In the genomic region with DNA sequence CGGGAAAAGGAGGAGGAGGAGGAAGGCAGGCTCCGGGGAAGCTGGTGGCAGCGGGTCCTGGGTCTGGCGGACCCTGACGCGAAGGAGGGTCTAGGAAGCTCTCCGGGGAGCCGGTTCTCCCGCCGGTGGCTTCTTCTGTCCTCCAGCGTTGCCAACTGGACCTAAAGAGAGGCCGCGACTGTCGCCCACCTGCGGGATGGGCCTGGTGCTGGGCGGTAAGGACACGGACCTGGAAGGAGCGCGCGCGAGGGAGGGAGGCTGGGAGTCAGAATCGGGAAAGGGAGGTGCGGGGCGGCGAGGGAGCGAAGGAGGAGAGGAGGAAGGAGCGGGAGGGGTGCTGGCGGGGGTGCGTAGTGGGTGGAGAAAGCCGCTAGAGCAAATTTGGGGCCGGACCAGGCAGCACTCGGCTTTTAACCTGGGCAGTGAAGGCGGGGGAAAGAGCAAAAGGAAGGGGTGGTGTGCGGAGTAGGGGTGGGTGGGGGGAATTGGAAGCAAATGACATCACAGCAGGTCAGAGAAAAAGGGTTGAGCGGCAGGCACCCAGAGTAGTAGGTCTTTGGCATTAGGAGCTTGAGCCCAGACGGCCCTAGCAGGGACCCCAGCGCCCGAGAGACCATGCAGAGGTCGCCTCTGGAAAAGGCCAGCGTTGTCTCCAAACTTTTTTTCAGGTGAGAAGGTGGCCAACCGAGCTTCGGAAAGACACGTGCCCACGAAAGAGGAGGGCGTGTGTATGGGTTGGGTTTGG, we compare ENCODE assay signal across 10 cellular contexts. TPM values are rescaled to one million over a fixed set of nuclear protein-coding genes. Genes with fewer than 3 reads are reported as not detected.
DNase-seq lines count a peak whose midpoint lies in the region; ATAC-seq, FAIRE-seq and TF ChIP-seq lines count a peak whose summit lies in the region.
"Had no signal": no experiment of that assay in that cellular context is flagged by ENCODE, and none has a peak within 500 bp of the region (broad histone marks: within the 10 kb centered on the region; RNA-seq: fewer than 3 reads in every experiment).

CFTR (plus strand) TSS at position 546 of the 745 bp plus-strand sequence; CDS start at position 616, 70 bp downstream.

- in situ Hi-C loops in HepG2 (cut with HindIII; ENCODE audit: extremely low pct_ligation_motif_present, low pct_unique_long_range_greater_than_20kb): no loop called here

- CTCF ChIA-PET in HepG2 (lab: Yijun Ruan, JAX; ENCODE audit: low intra/inter-chr PET ratio, low total read pairs): no interaction called here

- POLR2A ChIA-PET in HepG2 (lab: Yijun Ruan, JAX): no interaction called here

- H3K36me3 ChIP-seq in liver (ENCODE audit: control insufficient read depth in 4 of 4, insufficient read depth in 3 of 4, low read depth in 1 of 4, low read length in 3 of 4) (no peaks in the 10 kb centered on the region), HepG2 (replicated peaks in 1 of 2; ENCODE audit: control insufficient read depth in 1 of 2, insufficient read depth in 2 of 2, low read length in 2 of 2) (no peaks in the 10 kb centered on the region), neuron (ENCODE audit: insufficient read depth, low read length) (no peaks in the 10 kb centered on the region)

- intact Hi-C loops in HepG2 (cut with micrococcal nuclease; ENCODE audit: unreplicated experiment): loop anchor here (10.0 kb wide), 1 partner anchor 175 kb away; no protein-coding TSS in a partner anchor
- intact Hi-C loops in left cardiac atrium (cut with DNase I): no loop called here
- intact Hi-C loops in activated CD4-positive, alpha-beta T cell treated with anti-CD3 and anti-CD28 coated beads, Interleukin-2, amount 10 ng/mL, durations not matched to agents 24 days and 14 days (cut with micrococcal nuclease): no loop called here

- no TSS peak for BruUV-seq in HepG2 (replicated peaks; lab: Mats Ljungman, UMichigan)

- no peak for TF ChIP-seq POLR2A in HepG2 (IDR thresholded peaks at IDR 0.05; ENCODE audit: insufficient read depth in 1 of 2, low read depth in 2 of 2, low read length in 2 of 2)

- H3K27me3 ChIP-seq in liver (ENCODE audit: control insufficient read depth in 4 of 4, insufficient read depth in 4 of 4, low read length in 3 of 4): peaks cover 0 to 2% (median 0%) of the 10 kb centered on the region in 4 donors
- H3K27me3 ChIP-seq in HepG2 (ENCODE audit: control insufficient read depth in 1 of 2, insufficient read depth in 2 of 2, low read length in 2 of 2): peaks cover 0 to 8% of the 10 kb centered on the region in 2 experiments; a peak in 1 of 5 replicates
- peaks cover 28% of the 10 kb centered on the region for H3K27me3 ChIP-seq in neuron (ENCODE audit: insufficient read depth, low read length)

- H3K4me1 Mint-ChIP-seq in activated CD4-positive, alpha-beta T cell treated with anti-CD3 and anti-CD28 coated beads, Interleukin-2, amount 10 ng/mL, durations not matched to agents 24 days and 14 days: peaks cover 2% of the 10 kb centered on the region

- no peak within 1 kb of the TSS for H3K4me3 Mint-ChIP-seq in activated CD4-positive, alpha-beta T cell treated with anti-CD3 and anti-CD28 coated beads, Interleukin-2, amount 10 ng/mL, durations not matched to agents 24 days and 14 days
- H3K4me3 Mint-ChIP-seq: effector memory CD8-positive, alpha-beta T cell had no signal

- H3K79me2 ChIP-seq in HepG2 (ENCODE audit: insufficient read depth, low read length): no peaks in the 10 kb centered on the region

- TF ChIP-seq RAD21 in liver (IDR thresholded peaks at IDR 0.05) (no peak), HepG2 (CRISPR knock-in tag; IDR thresholded peaks at IDR 0.05) (no peak)

- no peak for FAIRE-seq in HepG2 (lab: Jason Lieb, UNC)
- FAIRE-seq: K562 had no signal

- WGBS in liver: 4% methylated on average over 45 of the region's 45 CpGs
- 43% methylated on average over 45 of the region's 45 CpGs for WGBS in HepG2 (ENCODE audit: low lambda C conversion rate)

- no peak within 1 kb of the TSS for H3K4me2 ChIP-seq in HepG2 (ENCODE audit: low read depth, low read length)

- peaks cover 0 to 11% (median 5%) of the 10 kb centered on the region in 4 donors for H3K4me1 ChIP-seq in liver (ENCODE audit: control insufficient read depth in 4 of 4, insufficient read depth in 4 of 4, low read length in 3 of 4)
- H3K4me1 ChIP-seq in HepG2 (ENCODE audit: insufficient read depth, low read length): no peaks in the 10 kb centered on the region
- H3K4me1 ChIP-seq in neuron (ENCODE audit: insufficient read depth, low read length): peaks cover 2% of the 10 kb centered on the region

- H2AFZ ChIP-seq in HepG2 (ENCODE audit: low read length) (no peak within 1 kb of the TSS), neuron (ENCODE audit: low read depth, low read length) (peak within 1 kb of the TSS; percentile 83)

- H3K36me3 Mint-ChIP-seq in activated CD4-positive, alpha-beta T cell treated with anti-CD3 and anti-CD28 coated beads, Interleukin-2, amount 10 ng/mL, durations not matched to agents 24 days and 14 days (ENCODE audit: low read depth): no peaks in the 10 kb centered on the region

- H3K4me3 ChIP-seq in liver (ENCODE audit: low read depth in 1 of 3, low read length in 3 of 3): peak within 1 kb of the TSS; percentile 6 to 56 (median 45)
- H3K4me3 ChIP-seq in HepG2 (replicated peaks in 1 of 3; ENCODE audit: insufficient read depth in 1 of 3, low read depth in 2 of 3, low read length in 3 of 3): no peak within 1 kb of the TSS
- peak within 1 kb of the TSS; percentile 26 for H3K4me3 ChIP-seq in neuron (ENCODE audit: low read length)
- H3K4me3 ChIP-seq: K562 had no signal

- H3K27ac Mint-ChIP-seq in activated CD4-positive, alpha-beta T cell treated with anti-CD3 and anti-CD28 coated beads, Interleukin-2, amount 10 ng/mL, durations not matched to agents 24 days and 14 days: no peak within 1 kb of the TSS
- H3K27ac Mint-ChIP-seq: effector memory CD8-positive, alpha-beta T cell had no signal

- H3K9me3 Mint-ChIP-seq in activated CD4-positive, alpha-beta T cell treated with anti-CD3 and anti-CD28 coated beads, Interleukin-2, amount 10 ng/mL, durations not matched to agents 24 days and 14 days: no peaks in the 10 kb centered on the region

- no peaks in the 10 kb centered on the region for H4K20me1 ChIP-seq in HepG2 (ENCODE audit: insufficient read depth, low read length)

- H3K9ac ChIP-seq in liver (ENCODE audit: low read depth in 1 of 2, low read length in 2 of 2) (peak within 1 kb of the TSS in 1 of 2 donors; percentile 29), HepG2 (ENCODE audit: insufficient read depth, low read depth, low read length) (no peak within 1 kb of the TSS)

- TF ChIP-seq CTCF in liver (IDR thresholded peaks at IDR 0.05; ENCODE audit: low read depth, low read length, missing input control) (no peak), HepG2 (CRISPR knock-in tag; IDR thresholded peaks at IDR 0.05) (no peak)

- DNase-seq in HepG2 (ENCODE audit: low spot score): no peak
- DNase-seq in left cardiac atrium: peak; percentile 35
- no peak for DNase-seq in stimulated activated CD4-positive, alpha-beta T cell treated with anti-CD3 and anti-CD28 coated beads, Interleukin-15, amount 100 ng/mL, for 24 hours
- no peak for DNase-seq in activated CD4-positive, alpha-beta T cell treated with anti-CD3 and anti-CD28 coated beads, Interleukin-2, amount 10 ng/mL, durations not matched to agents 24 days and 14 days
- DNase-seq in Kasumi-1 (lab: John Stamatoyannopoulos, UW): no peak
- DNase-seq: effector memory CD8-positive, alpha-beta T cell had no signal

- H3K27me3 Mint-ChIP-seq in activated CD4-positive, alpha-beta T cell treated with anti-CD3 and anti-CD28 coated beads, Interleukin-2, amount 10 ng/mL, durations not matched to agents 24 days and 14 days: peaks cover 31% of the 10 kb centered on the region

- no peaks in the 10 kb centered on the region for H3K9me3 ChIP-seq in liver (ENCODE audit: control insufficient read depth in 4 of 4, low read length in 3 of 4)
- no peaks in the 10 kb centered on the region for H3K9me3 ChIP-seq in HepG2 (ENCODE audit: low read length)
- no peaks in the 10 kb centered on the region for H3K9me3 ChIP-seq in neuron (ENCODE audit: low read length)

- TF ChIP-seq EP300 in HepG2 (IDR thresholded peaks at IDR 0.05; ENCODE audit: low read depth in 2 of 2, low read length in 2 of 2) (no peak), HepG2 (CRISPR knock-in tag; IDR thresholded peaks at IDR 0.05; ENCODE audit: borderline replicate concordance) (no peak)

- H3K27ac ChIP-seq in liver (ENCODE audit: low read depth in 1 of 2, low read length in 2 of 2) (no peak within 1 kb of the TSS), HepG2 (ENCODE audit: extremely low read length, insufficient read depth, low read length) (no peak within 1 kb of the TSS)

- no peak for ATAC-seq in HepG2
- ATAC-seq in left cardiac atrium: peak; percentile 76 to 94
- no peak for ATAC-seq in HG03280 (IDR thresholded peaks at IDR 0.05; ENCODE audit: unreplicated experiment)
- ATAC-seq: effector memory CD8-positive, alpha-beta T cell; K562 had no signal

RNA-seq across cellular contexts. Expression of gene CFTR, which starts in this region (rescaled TPM):
- total RNA-seq in liver (10 to 100 TPM in 1 of 2 donors, under 1 TPM in 1; 0.75 to 10.5 TPM), HepG2 (2016; rRNA removed; fragmentation: Illumina TruSeq; extraction: Trizol) (not detected in 2 replicates), left cardiac atrium (under 1 TPM; 0.37 to 0.68 TPM)
- polyA plus RNA-seq in liver (1 to 10 TPM in 1 of 2 donors, under 1 TPM in 1; 0.98 to 1.6 TPM), HepG2 (2011; rRNA removed) (not detected in 2 replicates)
- total RNA-seq in HepG2 (2016; cell fraction: cytosol; rRNA removed; fragmentation: Illumina TruSeq; extraction: Trizol; ENCODE audit: low read depth): not detected in 2 replicates
- total RNA-seq in HepG2 (2016; cell fraction: insoluble cytoplasmic fraction; rRNA removed; fragmentation: Illumina TruSeq; extraction: Trizol): not detected in 2 replicates
- total RNA-seq in HepG2 (2016; cell fraction: membrane; rRNA removed; fragmentation: Illumina TruSeq; extraction: Trizol): not detected in 2 replicates
- not detected in 2 replicates for total RNA-seq in HepG2 (2016; cell fraction: nucleus; rRNA removed; fragmentation: Illumina TruSeq; extraction: Trizol)
- polyA plus RNA-seq in HepG2 (2011; cell fraction: cytosol; rRNA removed): not detected in 2 replicates
- not detected in 2 replicates for polyA plus RNA-seq in HepG2 (2011; cell fraction: nucleus; rRNA removed)
- not detected in 2 replicates for polyA plus RNA-seq in HepG2 (2012)
- polyA plus RNA-seq in HepG2 (2016; cell fraction: cytosol; fragmentation: Illumina TruSeq; extraction: Trizol; ENCODE audit: low read depth): not detected in 2 replicates
- polyA plus RNA-seq in HepG2 (2016; cell fraction: insoluble cytoplasmic fraction; fragmentation: Illumina TruSeq; extraction: Trizol; ENCODE audit: low read depth): not detected in 2 replicates
- polyA plus RNA-seq in HepG2 (2016; cell fraction: membrane; fragmentation: Illumina TruSeq; extraction: Trizol; ENCODE audit: low read depth): not detected in 2 replicates
- not detected in 2 replicates for polyA plus RNA-seq in HepG2 (2016; cell fraction: nucleus; fragmentation: Illumina TruSeq; extraction: Trizol; ENCODE audit: insufficient read depth, low read depth)
- 0.05 TPM in 1 of 2 replicates, not detected in the other for polyA minus RNA-seq in HepG2 (2011; rRNA and poly(A)+ RNA removed; ENCODE audit: low replicate concordance)
- polyA minus RNA-seq in HepG2 (2011; cell fraction: cytosol; rRNA and poly(A)+ RNA removed): not detected in 2 replicates
- not detected in 2 replicates for polyA minus RNA-seq in HepG2 (2011; cell fraction: nucleus; rRNA and poly(A)+ RNA removed)
- not detected in 2 replicates for total RNA-seq in activated CD4-positive, alpha-beta T cell treated with anti-CD3 and anti-CD28 coated beads, Interleukin-2, amount 10 ng/mL, durations not matched to agents 24 days and 14 days
- polyA plus RNA-seq: K562 had no signal

Comparison
In these comparisons a context has a peak if more than half of its experiments do, and no peak if none do; other contexts are left out.
1. H3K4me3 ChIP-seq: peak in liver (3 of 3) and neuron (single experiment); none in HepG2 (0 of 3).
2. Peak in DNase-seq and ATAC-seq in left cardiac atrium; RNA of the gene not detected or under 1 TPM.